In genomic region chr11:127003260-127003981, GRCh38 we compare ENCODE assay signal across 9 cellular contexts. TPM values are rescaled to one million over a fixed set of nuclear protein-coding genes. Genes with fewer than 3 reads are reported as not detected.
DNase-seq lines count a peak whose midpoint lies in the region; ATAC-seq and TF ChIP-seq lines count a peak whose summit lies in the region.
"Had no signal": no experiment of that assay in that cellular context is flagged by ENCODE, and none has a peak within 500 bp of the region (broad histone marks: within the 10 kb centered on the region; RNA-seq: fewer than 3 reads in every experiment).

No MANE protein-coding gene starts in this region.

- no peak overlapping the region for H3K27ac ChIP-seq in body of pancreas
- no peak overlapping the region for H3K27ac ChIP-seq in spleen
- H3K27ac ChIP-seq: Peyer's patch had no signal

- H3K36me3 ChIP-seq in body of pancreas (replicated peaks in 1 of 2; ENCODE audit: insufficient read depth in 1 of 2, low read depth in 2 of 2) (no peaks in the 10 kb centered on the region), spleen (no peaks in the 10 kb centered on the region)
- H3K36me3 ChIP-seq: Peyer's patch had no signal

- WGBS in body of pancreas, 2 donors = 2 to 13% methylated on average over 3 to 51 of the region's 62 CpGs
- 2 to 5% (median 3%) methylated on average over 31 to 62 of the region's 62 CpGs for WGBS in spleen, 5 donors

- no peak overlapping the region for H3K4me3 ChIP-seq in body of pancreas
- peak overlapping the region in 2 of 8 donors; percentile 9 to 27 for H3K4me3 ChIP-seq in spleen

- H3K9me3 ChIP-seq in body of pancreas (no peaks in the 10 kb centered on the region), spleen (no peaks in the 10 kb centered on the region)
- H3K9me3 ChIP-seq: Peyer's patch had no signal

- peak; percentile 50 for ATAC-seq in body of pancreas
- peak; percentile 79 for ATAC-seq in left lobe of liver
- no peak for ATAC-seq in HG03439 (IDR thresholded peaks at IDR 0.05; ENCODE audit: unreplicated experiment)

- TF ChIP-seq POLR2A in body of pancreas (IDR thresholded peaks at IDR 0.05) (no peak), spleen (IDR thresholded peaks at IDR 0.05) (no peak)

- DNase-seq in G401 (ENCODE audit: low spot score) = peak; percentile 55
- peak; percentile 54 for DNase-seq in NCI-H1436 treated with DMSO at 0.1 percent for 48 hours (lab: John Stamatoyannopoulos, UW)
- peak in 3 of 4 donors; percentile 15 to 33 (median 28) for DNase-seq in body of pancreas
- no peak for DNase-seq in left lobe of liver (ENCODE audit: low spot score)
- no peak for DNase-seq in spleen
- no peak for DNase-seq in middle frontal gyrus (ENCODE audit: extremely low spot score, low spot score)
- DNase-seq in RKO (ENCODE audit: low spot score) = no peak

- in situ Hi-C loops in G401 (cut with HindIII; ENCODE audit: low sequenced_read_pairs) = no loop called here

- intact Hi-C loops in body of pancreas (cut with DNase I) = loop anchor here (10.0 kb wide), 1 partner anchor 559 kb away; no protein-coding TSS in a partner anchor
- intact Hi-C loops in spleen (cut with DNase I; ENCODE audit: low total_unique reads) = loop anchor here (10.0 kb wide), 1 partner anchor 399 kb away; no protein-coding TSS in a partner anchor

- H3K27me3 ChIP-seq in body of pancreas = peaks cover 3 to 14% of the 10 kb centered on the region in 2 donors
- H3K27me3 ChIP-seq in spleen (replicated peaks in 1 of 7) = peaks cover 0 to 94% (median 63%) of the 10 kb centered on the region in 7 donors

- TF ChIP-seq CTCF in body of pancreas (IDR thresholded peaks at IDR 0.05) (peak in 4 of 7 experiments; percentile 15 to 33 (median 30)), spleen (IDR thresholded peaks at IDR 0.05 in 8 of 11, conservative IDR thresholded peaks at IDR 0.05 in 3 of 11) (peak in 5 of 11 experiments; percentile 13 to 36 (median 24))

- H3K4me1 ChIP-seq in body of pancreas (peaks cover 17% of the 10 kb centered on the region), spleen (peaks cover 0 to 24% (median 12%) of the 10 kb centered on the region in 6 donors)
- H3K4me1 ChIP-seq: Peyer's patch had no signal

RNA-seq across cellular contexts. Expression of gene KIRREL3, which starts 2.9 kb away (rescaled TPM):
- total RNA-seq in G401 (2014; rRNA removed; shearing (Covaris generic)) = not detected in 2 replicates
- total RNA-seq in body of pancreas (under 1 TPM in 1 of 2 donors, not detected in 1; 0.26 TPM), left lobe of liver (0.13 TPM), spleen (1 to 10 TPM in 6 of 7 donors, under 1 TPM in 1; 0.85 to 5.4 (median 2.5) TPM)
- polyA plus RNA-seq in spleen = 1 to 10 TPM in 1 of 3 donors, under 1 TPM in 2; 0.50 to 2.2 (median 0.54) TPM

Comparison
In these comparisons a context has a peak if more than half of its experiments do, and no peak if none do; other contexts are left out.
1. DNase-seq: peak in G401 (single experiment), NCI-H1436 treated with DMSO at 0.1 percent for 48 hours (single experiment) and body of pancreas (3 of 4); none in left lobe of liver (single experiment), spleen (single experiment), middle frontal gyrus (single experiment) and RKO (single experiment).